17 cellular contexts compared by ENCODE assay signal in the genomic region with DNA sequence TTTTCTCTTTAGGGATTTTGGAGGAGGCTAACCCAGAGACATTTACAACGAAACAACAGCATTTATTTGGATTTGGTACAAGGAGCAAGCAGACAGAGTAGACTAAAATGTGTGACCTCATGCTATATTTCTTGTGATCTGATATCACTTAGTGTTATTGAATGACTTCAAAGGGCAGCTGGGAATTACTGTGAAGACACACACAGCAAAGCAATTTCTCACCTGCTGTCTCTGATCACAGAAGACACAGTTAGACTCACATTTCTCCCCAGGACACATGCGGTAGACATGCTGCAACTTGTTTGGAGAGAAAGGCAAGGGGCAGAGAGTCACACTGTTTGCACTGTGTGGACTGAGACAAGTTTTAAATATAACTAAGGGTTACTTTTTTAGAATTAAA.
A peak's percentile ranks its signal among the peaks of the same experiment; 100 is the strongest.
DNase-seq lines count a peak whose midpoint lies in the region; ATAC-seq, FAIRE-seq and TF ChIP-seq lines count a peak whose summit lies in the region.
"Had no signal": no experiment of that assay in that cellular context is flagged by ENCODE, and none has a peak within 500 bp of the region (broad histone marks: within the 10 kb centered on the region; RNA-seq: fewer than 3 reads in every experiment).

No MANE protein-coding gene starts in this region.

- H3K4me3 ChIP-seq in right lobe of liver (no peak overlapping the region), HepG2 (replicated peaks in 1 of 3; ENCODE audit: insufficient read depth in 1 of 3, low read depth in 2 of 3, low read length in 3 of 3) (no peak overlapping the region), coronary artery (no peak overlapping the region)
- H3K4me3 ChIP-seq: HAP-1, prostate gland had no signal

- H3K9me3 Mint-ChIP-seq in mesothelial cell of epicardium = no peaks in the 10 kb centered on the region

- H3K27ac ChIP-seq in right lobe of liver (no peak overlapping the region), HepG2 (ENCODE audit: extremely low read length, insufficient read depth, low read length) (no peak overlapping the region), coronary artery (peak overlapping the region; percentile 55 to 81)
- H3K27ac ChIP-seq: prostate gland had no signal

- intact Hi-C loops in right lobe of liver (cut with DNase I) = no loop called here
- intact Hi-C loops in HepG2 (cut with micrococcal nuclease; ENCODE audit: unreplicated experiment) = no loop called here
- intact Hi-C loops in posterior cingulate gyrus (cut with DNase I) = no loop called here

- no peak overlapping the region for H2AFZ ChIP-seq in HepG2 (ENCODE audit: low read length)

- peak overlapping the region; percentile 85 for H3K27ac Mint-ChIP-seq in mesothelial cell of epicardium
- H3K27ac Mint-ChIP-seq: activated CD8-positive, alpha-beta memory T cell treated with anti-CD3 and anti-CD28 coated beads, Interleukin-2, amount 10 ng/mL, durations not matched to agents 7 days and 5 days had no signal

- no peaks in the 10 kb centered on the region for H3K27me3 Mint-ChIP-seq in mesothelial cell of epicardium (ENCODE audit: low read depth)

- no peaks in the 10 kb centered on the region for H3K27me3 ChIP-seq in right lobe of liver
- H3K27me3 ChIP-seq in HepG2 (ENCODE audit: control insufficient read depth in 1 of 2, insufficient read depth in 2 of 2, low read length in 2 of 2) = no peaks in the 10 kb centered on the region; a peak in 2 of 5 replicates

- CTCF ChIA-PET in HepG2 (lab: Yijun Ruan, JAX; ENCODE audit: low intra/inter-chr PET ratio, low total read pairs) = no interaction called here

- ATAC-seq in right lobe of liver (peak; percentile 22 to 46 (median 36)), HepG2 (no peak), HG02885 (IDR thresholded peaks at IDR 0.05; ENCODE audit: poor library complexity, unreplicated experiment) (no peak)
- ATAC-seq: activated CD4-positive, CD25-positive, alpha-beta regulatory T cell treated with anti-CD3 and anti-CD28 coated beads, Interleukin-2, amount 50 U/mL, for 24 hours; activated CD8-positive, alpha-beta memory T cell treated with anti-CD3 and anti-CD28 coated beads, Interleukin-2, amount 10 ng/mL, durations not matched to agents 7 days and 5 days had no signal

- DNase-seq in right lobe of liver (no peak), HepG2 (ENCODE audit: low spot score) (no peak), coronary artery (ENCODE audit: low spot score) (no peak), mesothelial cell of epicardium (ENCODE audit: low spot score in 2 of 2, unreplicated experiment in 2 of 2) (no peak), D341Med (ENCODE audit: low spot score) (no peak), NCI-H1930 (lab: John Stamatoyannopoulos, UW) (no peak), posterior cingulate gyrus (no peak)
- DNase-seq: activated CD8-positive, alpha-beta memory T cell treated with anti-CD3 and anti-CD28 coated beads, Interleukin-2, amount 10 ng/mL, durations not matched to agents 7 days and 5 days; activated naive CD4-positive, alpha-beta T cell; COR-L47; effector memory CD4-positive, alpha-beta T cell; MV-4-11; NCI-H2107 had no signal

- H3K4me1 Mint-ChIP-seq in mesothelial cell of epicardium = peaks cover 42% of the 10 kb centered on the region
- H3K4me1 Mint-ChIP-seq: activated CD8-positive, alpha-beta memory T cell treated with anti-CD3 and anti-CD28 coated beads, Interleukin-2, amount 10 ng/mL, durations not matched to agents 7 days and 5 days had no signal

- in situ Hi-C loops in HepG2 (cut with HindIII; ENCODE audit: extremely low pct_ligation_motif_present, low pct_unique_long_range_greater_than_20kb) = no loop called here

- 32% methylated on average over 2 of the region's 2 CpGs for WGBS in right lobe of liver (ENCODE audit: insufficient coverage, low coverage, low lambda C conversion rate, missing lambda C conversion rate)
- 7% methylated on average over 2 of the region's 2 CpGs for WGBS in HepG2 (ENCODE audit: low lambda C conversion rate)

- H3K4me1 ChIP-seq in right lobe of liver (peaks cover 0 to 26% (median 10%) of the 10 kb centered on the region in 4 donors), HepG2 (ENCODE audit: insufficient read depth, low read length) (peaks cover 20% of the 10 kb centered on the region)
- H3K4me1 ChIP-seq: HAP-1, prostate gland had no signal

- H4K20me1 ChIP-seq in HepG2 (ENCODE audit: insufficient read depth, low read length) = no peaks in the 10 kb centered on the region

- no TSS peak for BruUV-seq in HepG2 (replicated peaks; lab: Mats Ljungman, UMichigan)

- H3K36me3 ChIP-seq in right lobe of liver (no peaks in the 10 kb centered on the region), HepG2 (replicated peaks in 1 of 2; ENCODE audit: control insufficient read depth in 1 of 2, insufficient read depth in 2 of 2, low read length in 2 of 2) (no peaks in the 10 kb centered on the region)
- H3K36me3 ChIP-seq: HAP-1, prostate gland had no signal

- H3K36me3 Mint-ChIP-seq in mesothelial cell of epicardium = no peaks in the 10 kb centered on the region
- H3K36me3 Mint-ChIP-seq: activated CD8-positive, alpha-beta memory T cell treated with anti-CD3 and anti-CD28 coated beads, Interleukin-2, amount 10 ng/mL, durations not matched to agents 7 days and 5 days had no signal

- no peak overlapping the region for H3K4me2 ChIP-seq in HepG2 (ENCODE audit: low read depth, low read length)

- POLR2A ChIA-PET in HepG2 (lab: Yijun Ruan, JAX) = no interaction called here

- TF ChIP-seq RAD21 in HepG2 (CRISPR knock-in tag; IDR thresholded peaks at IDR 0.05) = no peak

- H3K4me3 Mint-ChIP-seq in mesothelial cell of epicardium = no peak overlapping the region
- H3K4me3 Mint-ChIP-seq: activated CD8-positive, alpha-beta memory T cell treated with anti-CD3 and anti-CD28 coated beads, Interleukin-2, amount 10 ng/mL, durations not matched to agents 7 days and 5 days had no signal

- no peaks in the 10 kb centered on the region for H3K9me3 ChIP-seq in right lobe of liver
- no peaks in the 10 kb centered on the region for H3K9me3 ChIP-seq in HepG2 (ENCODE audit: low read length)
- H3K9me3 ChIP-seq: HAP-1, prostate gland had no signal

- no peak for FAIRE-seq in HepG2 (lab: Jason Lieb, UNC)

- H3K79me2 ChIP-seq in HepG2 (ENCODE audit: insufficient read depth, low read length) = no peaks in the 10 kb centered on the region

- TF ChIP-seq POLR2A in right lobe of liver (IDR thresholded peaks at IDR 0.05) = no peak
- TF ChIP-seq POLR2A in HepG2 (IDR thresholded peaks at IDR 0.05; ENCODE audit: insufficient read depth in 1 of 2, low read depth in 2 of 2, low read length in 2 of 2) = no peak

- TF ChIP-seq EP300 in HepG2 (IDR thresholded peaks at IDR 0.05; ENCODE audit: low read depth in 2 of 2, low read length in 2 of 2) (no peak), HepG2 (CRISPR knock-in tag; IDR thresholded peaks at IDR 0.05; ENCODE audit: borderline replicate concordance) (no peak)

- H3K9ac ChIP-seq in HepG2 (ENCODE audit: insufficient read depth, low read depth, low read length) = no peak overlapping the region

- TF ChIP-seq CTCF in right lobe of liver (IDR thresholded peaks at IDR 0.05) (no peak), HepG2 (CRISPR knock-in tag; IDR thresholded peaks at IDR 0.05) (no peak), coronary artery (IDR thresholded peaks at IDR 0.05) (no peak), mesothelial cell of epicardium (IDR thresholded peaks at IDR 0.05; ENCODE audit: unreplicated experiment) (no peak)

TF ChIP-seq in HepG2, 621 proteins besides CTCF, POLR2A, EP300 and RAD21 (continues in another document):
- TF ChIP-seq ZFP90 (CRISPR knock-in tag; IDR thresholded peaks at IDR 0.05; ENCODE audit: borderline replicate concordance) (no peak), ZNF609 (CRISPR knock-in tag; IDR thresholded peaks at IDR 0.05; ENCODE audit: borderline replicate concordance) (no peak), ZFP41 (CRISPR knock-in tag; IDR thresholded peaks at IDR 0.05; ENCODE audit: borderline replicate concordance) (no peak), ZFP1 (CRISPR knock-in tag; IDR thresholded peaks at IDR 0.05) (no peak), GLI4 (CRISPR knock-in tag; IDR thresholded peaks at IDR 0.05; ENCODE audit: borderline replicate concordance) (no peak), ZNF773 (CRISPR knock-in tag; IDR thresholded peaks at IDR 0.05; ENCODE audit: borderline replicate concordance) (no peak)

Comparison
In these comparisons a context has a peak if more than half of its experiments do, and no peak if none do; other contexts are left out.
1. ATAC-seq: peak in right lobe of liver (4 of 4); none in HepG2 (single experiment) and HG02885 (single experiment).
2. H3K27ac ChIP-seq: peak in coronary artery (2 of 2); none in right lobe of liver (0 of 3) and HepG2 (single experiment).